In genomic region chr19:6392219-6393073, GRCh38 we compare ENCODE assay signal across 8 cellular contexts. TPM values are rescaled to one million over a fixed set of nuclear protein-coding genes. Genes with fewer than 3 reads are reported as not detected.
DNase-seq lines count a peak whose midpoint lies in the region; ATAC-seq and TF ChIP-seq lines count a peak whose summit lies in the region.

No MANE protein-coding gene starts in this region.

- H2AFZ ChIP-seq in KMS-11 (ENCODE audit: low read depth) = peak overlapping the region; percentile 97

- no peak for TF ChIP-seq CTCF in KMS-11 (conservative IDR thresholded peaks at IDR 0.05; ENCODE audit: low read depth, low read length)
- no peak for TF ChIP-seq CTCF in choroid plexus epithelial cell (conservative IDR thresholded peaks at IDR 0.05; ENCODE audit: low read depth, low read length)
- no peak for TF ChIP-seq CTCF in natural killer cell (IDR thresholded peaks at IDR 0.05)

- H3K27ac Mint-ChIP-seq in natural killer cell = peak overlapping the region; percentile 96 to 97

- peak overlapping the region; percentile 97 for H3K4me3 Mint-ChIP-seq in natural killer cell

- no peaks in the 10 kb centered on the region; the same call in 1 of the 2 replicates for H3K36me3 ChIP-seq in KMS-11 (ENCODE audit: insufficient read depth)

- peaks cover 13% of the 10 kb centered on the region; the same call in 1 of the 2 replicates for H3K79me2 ChIP-seq in KMS-11 (ENCODE audit: insufficient read depth, low read depth)

- H3K27me3 Mint-ChIP-seq in natural killer cell (ENCODE audit: low read depth in 2 of 2) = no peaks in the 10 kb centered on the region

- intact Hi-C loops in natural killer cell (cut with micrococcal nuclease) = loop anchor here (1.0 kb wide), 2 partner anchors 19 to 33 kb away; no protein-coding TSS in a partner anchor

- H3K4me1 Mint-ChIP-seq in natural killer cell = peaks cover 26 to 30% of the 10 kb centered on the region in 2 donors

- peak overlapping the region; percentile 68 for H3K4me2 ChIP-seq in KMS-11

- no peaks in the 10 kb centered on the region for H3K36me3 Mint-ChIP-seq in natural killer cell

- DNase-seq in D341Med (ENCODE audit: low spot score) (peak; percentile 5), choroid plexus epithelial cell (ENCODE audit: low read depth) (no peak), natural killer cell (no peak), NCI-H1417 treated with DMSO at 0.1 percent for 48 hours (lab: John Stamatoyannopoulos, UW) (no peak)
- no peak for DNase-seq in effector CD8-positive, alpha-beta T cell (lab: John Stamatoyannopoulos, UW)

- H3K9me3 Mint-ChIP-seq in natural killer cell = no peaks in the 10 kb centered on the region

- no peak overlapping the region for H3K4me3 ChIP-seq in KMS-11 (IDR thresholded peaks at IDR 0.05; ENCODE audit: insufficient read depth, low read depth, low read length)
- H3K4me3 ChIP-seq in choroid plexus epithelial cell (ENCODE audit: low read depth, low read length) = peak overlapping the region; percentile 93

- peaks cover 12% of the 10 kb centered on the region for H3K4me1 ChIP-seq in KMS-11 (ENCODE audit: low read depth, poor library complexity, severe bottlenecking)

- H3K9ac ChIP-seq in KMS-11 = peak overlapping the region; percentile 77

- peak overlapping the region; percentile 75 for H3K27ac ChIP-seq in KMS-11

- H4K20me1 ChIP-seq in KMS-11 (ENCODE audit: insufficient read depth) = no peaks in the 10 kb centered on the region

- H3K27me3 ChIP-seq in KMS-11 (ENCODE audit: insufficient read depth, low read depth) = no peaks in the 10 kb centered on the region

- ATAC-seq in natural killer cell = no peak
- ATAC-seq in GM21619 (IDR thresholded peaks at IDR 0.05; ENCODE audit: unreplicated experiment) = no peak
- no peak for ATAC-seq in HG02623 (IDR thresholded peaks at IDR 0.05; ENCODE audit: unreplicated experiment)

RNA-seq across cellular contexts. Expression of gene GTF2F1, which starts 0.5 kb away (rescaled TPM):
- 10 to 100 TPM; 56.6 to 63.9 (median 63.9) TPM for total RNA-seq in natural killer cell

RNA-seq across cellular contexts. Expression of gene PSPN, which starts 16.7 kb away (rescaled TPM):
- total RNA-seq in natural killer cell = 1 to 10 TPM in 2 of 3 donors, under 1 TPM in 1; 0.82 to 1.1 (median 1.0) TPM

RNA-seq across cellular contexts. Expression of gene ALKBH7, which starts 19.9 kb away (rescaled TPM):
- 10 to 100 TPM; 23.7 to 30.4 (median 25.9) TPM for total RNA-seq in natural killer cell

RNA-seq across cellular contexts. Expression of gene CLPP, which starts 31.1 kb away (rescaled TPM):
- 10 to 100 TPM; 40.8 to 61.4 (median 46.1) TPM for total RNA-seq in natural killer cell

RNA-seq across cellular contexts. Expression of gene KHSRP, which starts 32.2 kb away (rescaled TPM):
- total RNA-seq in natural killer cell = 100 to 1,000 TPM; 160 to 192 (median 165) TPM
